ENCODE assay signal across 9 cellular contexts in the genomic region with DNA sequence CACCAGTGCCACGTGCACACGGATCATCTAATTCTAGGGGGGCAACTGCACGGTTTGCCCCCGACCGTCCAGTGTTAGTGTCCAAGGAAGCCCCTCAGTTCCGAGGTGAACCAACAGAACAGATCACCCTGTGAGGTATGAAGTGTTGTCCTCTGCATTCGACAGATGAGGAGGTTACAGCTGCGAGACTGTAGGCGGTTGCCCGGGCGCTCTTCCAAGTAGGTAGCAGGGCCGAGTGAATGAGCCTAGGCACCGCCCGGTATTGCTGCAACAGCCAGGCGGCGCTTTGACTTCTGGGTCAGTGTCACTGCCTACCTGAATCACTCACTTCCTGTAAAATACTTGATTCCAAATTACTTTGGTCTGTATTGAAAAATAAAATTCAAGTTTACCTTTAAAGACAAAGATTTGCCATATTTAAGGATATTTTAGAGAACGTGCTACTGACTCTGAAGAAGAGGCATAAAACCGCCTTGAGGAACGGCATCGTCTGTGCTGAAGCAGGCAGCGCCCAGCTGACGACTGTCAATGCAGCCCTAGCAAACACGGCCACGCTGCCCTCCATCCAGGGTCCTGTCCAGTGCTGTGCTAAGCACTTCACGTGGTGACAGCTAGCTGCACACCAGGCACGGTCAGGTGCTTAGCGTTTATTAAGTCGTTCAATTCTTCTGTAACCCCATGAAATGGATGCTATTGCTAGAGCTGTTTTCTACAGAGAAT. TPM values are rescaled to one million over a fixed set of nuclear protein-coding genes. Genes with fewer than 3 reads are reported as not detected.
DNase-seq lines count a peak whose midpoint lies in the region; ATAC-seq and TF ChIP-seq lines count a peak whose summit lies in the region.
"Had no signal": no experiment of that assay in that cellular context is flagged by ENCODE, and none has a peak within 500 bp of the region (broad histone marks: within the 10 kb centered on the region; RNA-seq: fewer than 3 reads in every experiment).

No MANE protein-coding gene starts in this region.

- H3K4me1 Mint-ChIP-seq in natural killer cell: peaks cover 74 to 78% of the 10 kb centered on the region in 2 donors
- peaks cover 60 to 71% of the 10 kb centered on the region in 2 donors for H3K4me1 Mint-ChIP-seq in natural killer cell treated with Interleukin-12 subunit alpha and Interleukin-12 subunit beta and Interleukin-15 and Interleukin-18, amount 100 ng/mL, for 72 hours (ENCODE audit: low read depth in 2 of 2)
- peaks cover 79% of the 10 kb centered on the region for H3K4me1 Mint-ChIP-seq in activated CD4-positive, alpha-beta T cell treated with anti-CD3 and anti-CD28 coated beads, Interleukin-2, amount 10 ng/mL, durations not matched to agents 7 days and 5 days

- no peak overlapping the region for H3K4me3 ChIP-seq in HAP-1
- H3K4me3 ChIP-seq: heart right ventricle had no signal

- H3K4me1 ChIP-seq in HAP-1: no peaks in the 10 kb centered on the region

- H3K36me3 ChIP-seq in HAP-1 (replicated peaks): no peaks in the 10 kb centered on the region
- H3K36me3 ChIP-seq: heart right ventricle had no signal

- intact Hi-C loops in natural killer cell (cut with micrococcal nuclease): no loop called here
- intact Hi-C loops in left ventricle myocardium superior (cut with micrococcal nuclease): no loop called here

- DNase-seq in natural killer cell (no peak), left ventricle myocardium superior (no peak), HAP-1 (ENCODE audit: low spot score in 2 of 2) (no peak)
- DNase-seq in natural killer cell treated with Interleukin-12 subunit alpha and Interleukin-12 subunit beta and Interleukin-15 and Interleukin-18, amount 100 ng/mL, for 72 hours (ENCODE audit: low spot score): no peak
- DNase-seq in activated CD4-positive, alpha-beta T cell treated with anti-CD3 and anti-CD28 coated beads, Interleukin-2, amount 10 ng/mL, durations not matched to agents 7 days and 5 days: peak; percentile 47
- DNase-seq: heart right ventricle had no signal

- H3K9me3 Mint-ChIP-seq in natural killer cell: peaks cover 4% of the 10 kb centered on the region in 2 donors
- H3K9me3 Mint-ChIP-seq in natural killer cell treated with Interleukin-12 subunit alpha and Interleukin-12 subunit beta and Interleukin-15 and Interleukin-18, amount 100 ng/mL, for 72 hours: peaks cover 6% of the 10 kb centered on the region
- peaks cover 8% of the 10 kb centered on the region for H3K9me3 Mint-ChIP-seq in activated CD4-positive, alpha-beta T cell treated with anti-CD3 and anti-CD28 coated beads, Interleukin-2, amount 10 ng/mL, durations not matched to agents 7 days and 5 days

- no peak for TF ChIP-seq CTCF in natural killer cell (IDR thresholded peaks at IDR 0.05)

- POLR2A ChIA-PET in activated CD4-positive, alpha-beta T cell treated with anti-CD3 and anti-CD28 coated beads, Interleukin-2, amount 10 ng/mL, durations not matched to agents 7 days and 5 days (lab: Charles Lee): no interaction called here

- no peak for ATAC-seq in natural killer cell
- no peak for ATAC-seq in natural killer cell treated with Interleukin-12 subunit alpha and Interleukin-12 subunit beta and Interleukin-15 and Interleukin-18, amount 100 ng/mL, for 72 hours
- peak; percentile 65 for ATAC-seq in left ventricle myocardium superior
- ATAC-seq in GM21381 (IDR thresholded peaks at IDR 0.05; ENCODE audit: unreplicated experiment): no peak
- no peak for ATAC-seq in activated CD4-positive, CD25-positive, alpha-beta regulatory T cell treated with anti-CD3 and anti-CD28 coated beads, Interleukin-2, amount 50 U/mL, for 24 hours
- no peak for ATAC-seq in HG03196 (IDR thresholded peaks at IDR 0.05; ENCODE audit: unreplicated experiment)

- CTCF ChIA-PET in activated CD4-positive, alpha-beta T cell treated with anti-CD3 and anti-CD28 coated beads, Interleukin-2, amount 10 ng/mL, durations not matched to agents 7 days and 5 days (lab: Charles Lee): interaction anchor here (2.3 kb wide), 1 partner anchor 10 kb away, joined by 5 read pairs; no protein-coding TSS in a partner anchor

- no peaks in the 10 kb centered on the region for H3K9me3 ChIP-seq in HAP-1
- H3K9me3 ChIP-seq: heart right ventricle had no signal

- H3K27ac Mint-ChIP-seq in natural killer cell: peak overlapping the region; percentile 89 to 99
- peak overlapping the region in 1 of 2 donors; percentile 42 for H3K27ac Mint-ChIP-seq in natural killer cell treated with Interleukin-12 subunit alpha and Interleukin-12 subunit beta and Interleukin-15 and Interleukin-18, amount 100 ng/mL, for 72 hours
- H3K27ac Mint-ChIP-seq in activated CD4-positive, alpha-beta T cell treated with anti-CD3 and anti-CD28 coated beads, Interleukin-2, amount 10 ng/mL, durations not matched to agents 7 days and 5 days: peak overlapping the region; percentile 97

- no peaks in the 10 kb centered on the region for H3K36me3 Mint-ChIP-seq in natural killer cell
- H3K36me3 Mint-ChIP-seq in natural killer cell treated with Interleukin-12 subunit alpha and Interleukin-12 subunit beta and Interleukin-15 and Interleukin-18, amount 100 ng/mL, for 72 hours: peaks cover 5% of the 10 kb centered on the region
- H3K36me3 Mint-ChIP-seq in activated CD4-positive, alpha-beta T cell treated with anti-CD3 and anti-CD28 coated beads, Interleukin-2, amount 10 ng/mL, durations not matched to agents 7 days and 5 days (ENCODE audit: low read depth): peaks cover 39% of the 10 kb centered on the region

- H3K27me3 ChIP-seq in HAP-1 (ENCODE audit: low read depth): no peaks in the 10 kb centered on the region
- H3K27me3 ChIP-seq: heart right ventricle had no signal

- no peaks in the 10 kb centered on the region for H3K27me3 Mint-ChIP-seq in natural killer cell (ENCODE audit: low read depth in 2 of 2)
- no peaks in the 10 kb centered on the region for H3K27me3 Mint-ChIP-seq in natural killer cell treated with Interleukin-12 subunit alpha and Interleukin-12 subunit beta and Interleukin-15 and Interleukin-18, amount 100 ng/mL, for 72 hours
- H3K27me3 Mint-ChIP-seq in activated CD4-positive, alpha-beta T cell treated with anti-CD3 and anti-CD28 coated beads, Interleukin-2, amount 10 ng/mL, durations not matched to agents 7 days and 5 days: no peaks in the 10 kb centered on the region

- no peak overlapping the region for H3K4me3 Mint-ChIP-seq in natural killer cell
- H3K4me3 Mint-ChIP-seq in natural killer cell treated with Interleukin-12 subunit alpha and Interleukin-12 subunit beta and Interleukin-15 and Interleukin-18, amount 100 ng/mL, for 72 hours: no peak overlapping the region
- H3K4me3 Mint-ChIP-seq in activated CD4-positive, alpha-beta T cell treated with anti-CD3 and anti-CD28 coated beads, Interleukin-2, amount 10 ng/mL, durations not matched to agents 7 days and 5 days: peak overlapping the region; percentile 61

- in situ Hi-C loops in HAP-1 (cut with MboI; ENCODE audit: low sequenced_read_pairs): no loop called here

RNA-seq across cellular contexts. Expression of a gene that starts 19.3 kb away (rescaled TPM):
- total RNA-seq in natural killer cell (100 to 1,000 TPM; 252 to 277 (median 274) TPM), left ventricle myocardium superior (12.3 TPM)
- total RNA-seq in natural killer cell treated with Interleukin-12 subunit alpha and Interleukin-12 subunit beta and Interleukin-15 and Interleukin-18, amount 100 ng/mL, for 72 hours: 10 to 100 TPM in 1 of 2 donors, 1 to 10 TPM in 1; 6.9 to 11.7 TPM
- 100 to 1,000 TPM; 114 to 115 TPM for total RNA-seq in activated CD4-positive, alpha-beta T cell treated with anti-CD3 and anti-CD28 coated beads, Interleukin-2, amount 10 ng/mL, durations not matched to agents 7 days and 5 days

RNA-seq across cellular contexts. Expression of a gene that starts 27.3 kb away (rescaled TPM):
- total RNA-seq in natural killer cell (1 to 10 TPM in 1 of 3 donors, under 1 TPM in 1, not detected in 1; 0.45 to 7.7 TPM), left ventricle myocardium superior (not detected)
- not detected for total RNA-seq in natural killer cell treated with Interleukin-12 subunit alpha and Interleukin-12 subunit beta and Interleukin-15 and Interleukin-18, amount 100 ng/mL, for 72 hours
- total RNA-seq in activated CD4-positive, alpha-beta T cell treated with anti-CD3 and anti-CD28 coated beads, Interleukin-2, amount 10 ng/mL, durations not matched to agents 7 days and 5 days: not detected
- total RNA-seq: heart right ventricle had no signal
